Comparison of ENCODE assay signal across 14 cellular contexts in the genomic region with DNA sequence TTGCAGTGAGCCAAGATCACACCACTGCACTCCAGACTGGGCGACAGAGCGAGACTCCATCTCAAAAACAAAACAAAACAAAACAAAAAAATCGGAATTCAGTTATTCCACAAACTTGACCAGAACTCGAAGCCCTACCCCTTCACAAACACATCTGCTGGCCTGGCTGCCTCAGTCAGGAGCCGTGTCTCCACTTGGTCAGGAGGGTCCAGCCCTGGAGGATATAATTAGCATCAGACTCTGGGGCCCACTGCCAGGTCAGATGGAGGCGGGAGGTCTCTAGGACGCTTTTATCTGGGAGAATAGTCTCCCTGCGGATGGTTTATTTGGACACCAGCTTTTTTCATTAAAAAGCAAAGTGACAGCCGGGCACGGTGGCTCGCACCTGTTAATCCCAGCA. TPM values are rescaled to one million over a fixed set of nuclear protein-coding genes. Genes with fewer than 3 reads are reported as not detected.
DNase-seq lines count a peak whose midpoint lies in the region; ATAC-seq and TF ChIP-seq lines count a peak whose summit lies in the region.
"Had no signal": no experiment of that assay in that cellular context is flagged by ENCODE, and none has a peak within 500 bp of the region (broad histone marks: within the 10 kb centered on the region; RNA-seq: fewer than 3 reads in every experiment).

No MANE protein-coding gene starts in this region.

- H3K4me1 Mint-ChIP-seq in activated CD4-positive, alpha-beta T cell treated with anti-CD3 and anti-CD28 coated beads for 36 hours, result peaks cover 42% of the 10 kb centered on the region

- no peaks in the 10 kb centered on the region for H3K36me3 Mint-ChIP-seq in activated CD4-positive, alpha-beta T cell treated with anti-CD3 and anti-CD28 coated beads for 36 hours (ENCODE audit: low read depth)
- H3K36me3 Mint-ChIP-seq: memory B cell had no signal

- intact Hi-C loops in cardiac septum (cut with DNase I), result no loop called here
- intact Hi-C loops in sciatic nerve (cut with DNase I), result no loop called here
- intact Hi-C loops in activated CD4-positive, alpha-beta T cell treated with anti-CD3 and anti-CD28 coated beads for 36 hours (cut with DNase I, micrococcal nuclease), result no loop called here

- H3K27ac Mint-ChIP-seq in activated CD4-positive, alpha-beta T cell treated with anti-CD3 and anti-CD28 coated beads for 36 hours, result no peak overlapping the region
- H3K27ac Mint-ChIP-seq: activated CD8-positive, alpha-beta T cell treated with anti-CD3 and anti-CD28 coated beads for 36 hours; memory B cell; stimulated activated naive CD8-positive, alpha-beta T cell treated with anti-CD3 and anti-CD28 coated beads, Interleukin-15, amount 100 ng/mL, for 72 hours had no signal

- CTCF ChIA-PET in activated CD4-positive, alpha-beta T cell treated with anti-CD3 and anti-CD28 coated beads for 36 hours (lab: Charles Lee), result interaction anchor here (1.0 kb wide), 1 partner anchor 18 kb away, joined by 3 read pairs; no protein-coding TSS in a partner anchor

- POLR2A ChIA-PET in activated CD4-positive, alpha-beta T cell treated with anti-CD3 and anti-CD28 coated beads for 36 hours (lab: Charles Lee), result no interaction called here

- DNase-seq in AG08395 (ENCODE audit: low spot score), result peak; percentile 40
- DNase-seq in cardiac septum (ENCODE audit: low spot score), result peak; percentile 86
- no peak for DNase-seq in sciatic nerve (ENCODE audit: low spot score)
- DNase-seq in activated CD4-positive, alpha-beta T cell treated with anti-CD3 and anti-CD28 coated beads for 1 hour, result no peak
- no peak for DNase-seq in activated CD4-positive, alpha-beta T cell treated with anti-CD3 and anti-CD28 coated beads for 36 hours
- DNase-seq: activated CD8-positive, alpha-beta T cell treated with anti-CD3 and anti-CD28 coated beads for 36 hours; effector CD8-positive, alpha-beta T cell; KG1; NCI-H226; stimulated activated naive CD8-positive, alpha-beta T cell treated with anti-CD3 and anti-CD28 coated beads, Interleukin-15, amount 100 ng/mL, for 72 hours had no signal

- H3K27me3 Mint-ChIP-seq in activated CD4-positive, alpha-beta T cell treated with anti-CD3 and anti-CD28 coated beads for 36 hours, result no peaks in the 10 kb centered on the region
- H3K27me3 Mint-ChIP-seq: activated CD8-positive, alpha-beta T cell treated with anti-CD3 and anti-CD28 coated beads for 36 hours; memory B cell; stimulated activated naive CD8-positive, alpha-beta T cell treated with anti-CD3 and anti-CD28 coated beads, Interleukin-15, amount 100 ng/mL, for 72 hours had no signal

- H3K4me3 Mint-ChIP-seq in activated CD4-positive, alpha-beta T cell treated with anti-CD3 and anti-CD28 coated beads for 36 hours, result no peak overlapping the region
- H3K4me3 Mint-ChIP-seq: activated CD8-positive, alpha-beta T cell treated with anti-CD3 and anti-CD28 coated beads for 36 hours; memory B cell; stimulated activated naive CD8-positive, alpha-beta T cell treated with anti-CD3 and anti-CD28 coated beads, Interleukin-15, amount 100 ng/mL, for 72 hours had no signal

- ATAC-seq in SK-N-SH treated with all-trans-retinoic acid at 6 μM for 48 hours (no peak), sciatic nerve (peak; percentile 42), GM21619 (IDR thresholded peaks at IDR 0.05; ENCODE audit: unreplicated experiment) (no peak), GM19397 (IDR thresholded peaks at IDR 0.05; ENCODE audit: unreplicated experiment) (no peak)
- ATAC-seq in activated CD4-positive, alpha-beta T cell treated with anti-CD3 and anti-CD28 coated beads for 36 hours, result no peak
- ATAC-seq: activated CD8-positive, alpha-beta T cell treated with anti-CD3 and anti-CD28 coated beads for 36 hours; stimulated activated naive CD8-positive, alpha-beta T cell treated with anti-CD3 and anti-CD28 coated beads, Interleukin-15, amount 100 ng/mL, for 72 hours had no signal

- H3K9me3 Mint-ChIP-seq in activated CD4-positive, alpha-beta T cell treated with anti-CD3 and anti-CD28 coated beads for 36 hours (ENCODE audit: low read depth), result no peaks in the 10 kb centered on the region
- H3K9me3 Mint-ChIP-seq: activated CD8-positive, alpha-beta T cell treated with anti-CD3 and anti-CD28 coated beads for 36 hours; memory B cell; stimulated activated naive CD8-positive, alpha-beta T cell treated with anti-CD3 and anti-CD28 coated beads, Interleukin-15, amount 100 ng/mL, for 72 hours had no signal

TF ChIP-seq in SK-N-SH treated with all-trans-retinoic acid at 6 μM for 48 hours, 23 proteins besides CTCF, POLR2A, EP300 and RAD21:
- TF ChIP-seq ESRRG (CRISPR knock-in tag; IDR thresholded peaks at IDR 0.05) (no peak), ZNF70 (CRISPR knock-in tag; IDR thresholded peaks at IDR 0.05) (peak; percentile 72; the same call in 1 of the 2 replicates), BACH2 (CRISPR knock-in tag; IDR thresholded peaks at IDR 0.05; ENCODE audit: borderline replicate concordance) (no peak), OSR1 (CRISPR knock-in tag; IDR thresholded peaks at IDR 0.05) (no peak), TCF4 (CRISPR knock-in tag; IDR thresholded peaks at IDR 0.05; ENCODE audit: borderline replicate concordance) (0 out of 2 replicates have a peak, but pooled peaks have one; percentile 12), SNAI2 (CRISPR knock-in tag; IDR thresholded peaks at IDR 0.05) (no peak), ZFP30 (CRISPR knock-in tag; IDR thresholded peaks at IDR 0.05) (no peak)
- TF ChIP-seq, protein P1, sequence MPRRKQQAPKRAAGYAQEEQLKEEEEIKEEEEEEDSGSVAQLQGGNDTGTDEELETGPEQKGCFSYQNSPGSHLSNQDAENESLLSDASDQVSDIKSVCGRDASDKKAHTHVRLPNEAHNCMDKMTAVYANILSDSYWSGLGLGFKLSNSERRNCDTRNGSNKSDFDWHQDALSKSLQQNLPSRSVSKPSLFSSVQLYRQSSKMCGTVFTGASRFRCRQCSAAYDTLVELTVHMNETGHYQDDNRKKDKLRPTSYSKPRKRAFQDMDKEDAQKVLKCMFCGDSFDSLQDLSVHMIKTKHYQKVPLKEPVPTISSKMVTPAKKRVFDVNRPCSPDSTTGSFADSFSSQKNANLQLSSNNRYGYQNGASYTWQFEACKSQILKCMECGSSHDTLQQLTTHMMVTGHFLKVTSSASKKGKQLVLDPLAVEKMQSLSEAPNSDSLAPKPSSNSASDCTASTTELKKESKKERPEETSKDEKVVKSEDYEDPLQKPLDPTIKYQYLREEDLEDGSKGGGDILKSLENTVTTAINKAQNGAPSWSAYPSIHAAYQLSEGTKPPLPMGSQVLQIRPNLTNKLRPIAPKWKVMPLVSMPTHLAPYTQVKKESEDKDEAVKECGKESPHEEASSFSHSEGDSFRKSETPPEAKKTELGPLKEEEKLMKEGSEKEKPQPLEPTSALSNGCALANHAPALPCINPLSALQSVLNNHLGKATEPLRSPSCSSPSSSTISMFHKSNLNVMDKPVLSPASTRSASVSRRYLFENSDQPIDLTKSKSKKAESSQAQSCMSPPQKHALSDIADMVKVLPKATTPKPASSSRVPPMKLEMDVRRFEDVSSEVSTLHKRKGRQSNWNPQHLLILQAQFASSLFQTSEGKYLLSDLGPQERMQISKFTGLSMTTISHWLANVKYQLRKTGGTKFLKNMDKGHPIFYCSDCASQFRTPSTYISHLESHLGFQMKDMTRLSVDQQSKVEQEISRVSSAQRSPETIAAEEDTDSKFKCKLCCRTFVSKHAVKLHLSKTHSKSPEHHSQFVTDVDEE (CRISPR knock-in tag; IDR thresholded peaks at IDR 0.05), result no peak

RNA-seq across cellular contexts. Expression of a gene that starts 8.0 kb away (rescaled TPM):
- total RNA-seq in cardiac septum (9.9 TPM), sciatic nerve (28.9 TPM)
- total RNA-seq in activated CD4-positive, alpha-beta T cell treated with anti-CD3 and anti-CD28 coated beads for 36 hours, result 10 to 100 TPM; 20.2 to 21.4 TPM

RNA-seq across cellular contexts. Expression of a gene that starts 29.5 kb away (rescaled TPM):
- 161 TPM for total RNA-seq in cardiac septum
- total RNA-seq in sciatic nerve, result 296 TPM
- 100 to 1,000 TPM; 208 to 211 TPM for total RNA-seq in activated CD4-positive, alpha-beta T cell treated with anti-CD3 and anti-CD28 coated beads for 36 hours

RNA-seq across cellular contexts. Expression of a gene that starts 43.8 kb away (rescaled TPM):
- total RNA-seq in cardiac septum (59.6 TPM), sciatic nerve (97.2 TPM)
- 100 to 1,000 TPM; 121 to 170 TPM for total RNA-seq in activated CD4-positive, alpha-beta T cell treated with anti-CD3 and anti-CD28 coated beads for 36 hours

RNA-seq across cellular contexts. Expression of a gene that starts 57.8 kb away (rescaled TPM):
- total RNA-seq in cardiac septum (573 TPM), sciatic nerve (779 TPM)
- 1,000 to 10,000 TPM; 1,703 to 2,296 TPM for total RNA-seq in activated CD4-positive, alpha-beta T cell treated with anti-CD3 and anti-CD28 coated beads for 36 hours

Comparison
In these comparisons a context has a peak if more than half of its experiments do, and no peak if none do; other contexts are left out.
1. DNase-seq: peak in AG08395 (single experiment) and cardiac septum (single experiment); none in sciatic nerve (single experiment), activated CD4-positive, alpha-beta T cell treated with anti-CD3 and anti-CD28 coated beads for 1 hour (single experiment) and activated CD4-positive, alpha-beta T cell treated with anti-CD3 and anti-CD28 coated beads for 36 hours (single experiment).